1 cellular context compared by ENCODE assay signal in the genomic region with DNA sequence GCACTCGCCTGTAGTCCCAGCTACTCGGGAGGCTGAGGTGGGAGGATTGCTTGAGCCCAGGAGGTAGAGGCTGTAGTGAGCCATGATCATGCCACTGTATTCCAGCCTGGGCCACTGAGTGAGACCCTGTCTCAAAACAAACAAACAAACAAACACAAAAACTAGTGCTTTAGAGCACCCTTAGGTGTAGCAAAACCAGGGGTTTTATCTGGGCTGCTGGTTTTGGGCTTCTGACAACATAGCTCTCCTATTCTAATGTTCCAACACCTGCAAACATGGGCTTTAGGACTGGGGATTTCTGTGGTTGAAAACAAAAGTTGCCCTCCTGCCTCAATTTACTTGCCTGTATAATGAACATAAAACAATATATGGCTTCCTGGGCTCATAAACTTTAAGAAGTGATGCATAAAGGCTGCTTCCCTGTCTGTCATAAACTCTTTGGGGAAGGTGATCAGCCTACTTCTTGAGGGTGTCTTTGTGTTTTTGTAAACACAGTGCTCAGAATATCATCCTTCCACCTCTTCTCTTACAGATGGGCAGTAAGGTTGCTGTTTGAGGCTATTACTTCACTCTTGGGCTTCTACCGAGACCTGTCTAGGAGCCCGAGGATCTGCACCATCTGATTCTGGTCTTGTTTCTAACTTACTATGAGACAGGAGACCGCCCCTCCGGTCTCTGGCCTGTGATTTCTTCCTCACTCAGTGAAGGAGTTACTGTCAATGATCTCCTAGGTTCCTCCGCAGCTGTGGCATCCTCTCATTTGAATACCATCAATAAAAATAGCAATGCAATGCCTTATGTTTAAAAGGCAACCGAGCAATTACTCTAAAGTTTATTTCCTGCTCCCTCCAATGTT.
TF ChIP-seq lines count a peak whose summit lies in the region.

No MANE protein-coding gene starts in this region.

TF ChIP-seq in GM23338, 12 proteins besides CTCF, POLR2A, EP300 and RAD21 (continued from another document):
- TF ChIP-seq, protein P1, sequence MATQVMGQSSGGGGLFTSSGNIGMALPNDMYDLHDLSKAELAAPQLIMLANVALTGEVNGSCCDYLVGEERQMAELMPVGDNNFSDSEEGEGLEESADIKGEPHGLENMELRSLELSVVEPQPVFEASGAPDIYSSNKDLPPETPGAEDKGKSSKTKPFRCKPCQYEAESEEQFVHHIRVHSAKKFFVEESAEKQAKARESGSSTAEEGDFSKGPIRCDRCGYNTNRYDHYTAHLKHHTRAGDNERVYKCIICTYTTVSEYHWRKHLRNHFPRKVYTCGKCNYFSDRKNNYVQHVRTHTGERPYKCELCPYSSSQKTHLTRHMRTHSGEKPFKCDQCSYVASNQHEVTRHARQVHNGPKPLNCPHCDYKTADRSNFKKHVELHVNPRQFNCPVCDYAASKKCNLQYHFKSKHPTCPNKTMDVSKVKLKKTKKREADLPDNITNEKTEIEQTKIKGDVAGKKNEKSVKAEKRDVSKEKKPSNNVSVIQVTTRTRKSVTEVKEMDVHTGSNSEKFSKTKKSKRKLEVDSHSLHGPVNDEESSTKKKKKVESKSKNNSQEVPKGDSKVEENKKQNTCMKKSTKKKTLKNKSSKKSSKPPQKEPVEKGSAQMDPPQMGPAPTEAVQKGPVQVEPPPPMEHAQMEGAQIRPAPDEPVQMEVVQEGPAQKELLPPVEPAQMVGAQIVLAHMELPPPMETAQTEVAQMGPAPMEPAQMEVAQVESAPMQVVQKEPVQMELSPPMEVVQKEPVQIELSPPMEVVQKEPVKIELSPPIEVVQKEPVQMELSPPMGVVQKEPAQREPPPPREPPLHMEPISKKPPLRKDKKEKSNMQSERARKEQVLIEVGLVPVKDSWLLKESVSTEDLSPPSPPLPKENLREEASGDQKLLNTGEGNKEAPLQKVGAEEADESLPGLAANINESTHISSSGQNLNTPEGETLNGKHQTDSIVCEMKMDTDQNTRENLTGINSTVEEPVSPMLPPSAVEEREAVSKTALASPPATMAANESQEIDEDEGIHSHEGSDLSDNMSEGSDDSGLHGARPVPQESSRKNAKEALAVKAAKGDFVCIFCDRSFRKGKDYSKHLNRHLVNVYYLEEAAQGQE (IDR thresholded peaks at IDR 0.05; ENCODE audit: unreplicated experiment), result no peak
- no peak for TF ChIP-seq EZH2 (IDR thresholded peaks at IDR 0.05; ENCODE audit: low read depth, unreplicated experiment)
- TF ChIP-seq CREB1 (CRISPR knock-in tag; IDR thresholded peaks at IDR 0.05; ENCODE audit: low read depth), result no peak
- no peak for TF ChIP-seq NANOG (IDR thresholded peaks at IDR 0.05; ENCODE audit: borderline replicate concordance)
- no peak for TF ChIP-seq STAT1 (IDR thresholded peaks at IDR 0.05; ENCODE audit: unreplicated experiment)
- TF ChIP-seq EZH2phosphoT487 (IDR thresholded peaks at IDR 0.05; ENCODE audit: unreplicated experiment), result no peak
- TF ChIP-seq, protein P2, sequence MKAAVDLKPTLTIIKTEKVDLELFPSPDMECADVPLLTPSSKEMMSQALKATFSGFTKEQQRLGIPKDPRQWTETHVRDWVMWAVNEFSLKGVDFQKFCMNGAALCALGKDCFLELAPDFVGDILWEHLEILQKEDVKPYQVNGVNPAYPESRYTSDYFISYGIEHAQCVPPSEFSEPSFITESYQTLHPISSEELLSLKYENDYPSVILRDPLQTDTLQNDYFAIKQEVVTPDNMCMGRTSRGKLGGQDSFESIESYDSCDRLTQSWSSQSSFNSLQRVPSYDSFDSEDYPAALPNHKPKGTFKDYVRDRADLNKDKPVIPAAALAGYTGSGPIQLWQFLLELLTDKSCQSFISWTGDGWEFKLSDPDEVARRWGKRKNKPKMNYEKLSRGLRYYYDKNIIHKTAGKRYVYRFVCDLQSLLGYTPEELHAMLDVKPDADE (IDR thresholded peaks at IDR 0.05), result no peak
- TF ChIP-seq ZNF331 (CRISPR knock-in tag; IDR thresholded peaks at IDR 0.05; ENCODE audit: low read depth), result no peak
